8 cellular contexts compared by ENCODE assay signal in the genomic region with DNA sequence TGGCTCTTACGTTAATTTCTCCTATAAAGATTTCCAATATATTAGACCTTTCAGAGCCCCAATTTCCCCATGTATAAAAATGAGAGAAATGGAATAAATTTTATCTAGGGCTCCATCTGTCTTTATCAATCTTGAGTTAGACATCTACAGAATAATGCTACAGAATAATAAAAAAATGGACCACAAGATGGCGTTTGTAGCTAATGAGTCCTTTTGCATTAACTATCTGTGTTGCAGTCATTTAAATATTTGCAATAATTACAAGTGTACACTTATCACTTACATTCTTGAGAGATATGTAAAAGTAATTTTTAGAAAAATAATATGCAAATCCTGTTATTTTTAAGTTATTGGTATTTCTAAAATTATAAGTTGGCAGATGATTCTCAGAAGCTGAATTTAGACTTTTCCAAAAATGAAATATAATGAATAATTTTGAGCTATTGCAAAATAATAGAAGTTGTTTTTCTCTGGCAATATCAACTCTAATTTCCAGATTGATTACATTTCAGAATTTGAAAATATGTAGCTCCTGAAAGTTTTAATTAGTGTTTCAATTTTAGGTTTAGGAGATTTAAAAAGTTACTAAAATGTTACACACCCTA.
DNase-seq lines count a peak whose midpoint lies in the region; ATAC-seq and TF ChIP-seq lines count a peak whose summit lies in the region.

No MANE protein-coding gene starts in this region.

- H3K4me1 ChIP-seq in A673 (ENCODE audit: insufficient read depth, low read length, poor library complexity, severe bottlenecking): no peaks in the 10 kb centered on the region
- no peaks in the 10 kb centered on the region for H3K4me1 ChIP-seq in esophagus squamous epithelium

- intact Hi-C loops in A673 (cut with micrococcal nuclease; ENCODE audit: unreplicated experiment): no loop called here
- intact Hi-C loops in esophagus squamous epithelium (cut with DNase I): no loop called here

- CTCF ChIA-PET in A673 (lab: Charles Lee): no interaction called here

- TF ChIP-seq CTCF in A673 (conservative IDR thresholded peaks at IDR 0.05; ENCODE audit: low read depth, low read length) (peak; percentile 64), GM12864 (IDR thresholded peaks at IDR 0.05; ENCODE audit: low read depth, low read length, missing control alignments) (peak; percentile 16), esophagus squamous epithelium (IDR thresholded peaks at IDR 0.05) (peak in 4 of 6 experiments; percentile 20 to 51 (median 23))

- DNase-seq in A673 (ENCODE audit: low spot score): peak; percentile 39
- DNase-seq in GM12864 (ENCODE audit: low read depth): no peak
- peak; percentile 7 for DNase-seq in NCI-H460 (ENCODE audit: extremely low read depth, low read depth)
- no peak for DNase-seq in esophagus squamous epithelium (lab: John Stamatoyannopoulos, UW)
- no peak for DNase-seq in COR-L47 (lab: John Stamatoyannopoulos, UW)
- DNase-seq in NCI-H226: no peak

- no peak for ATAC-seq in HG03139 (IDR thresholded peaks at IDR 0.05; ENCODE audit: unreplicated experiment)
- no peak for ATAC-seq in HG03175 (IDR thresholded peaks at IDR 0.05; ENCODE audit: unreplicated experiment)

- TF ChIP-seq POLR2A in esophagus squamous epithelium (IDR thresholded peaks at IDR 0.05): no peak

- H3K4me3 ChIP-seq in A673 (ENCODE audit: low read depth, low read length, poor library complexity, severe bottlenecking) (no peak overlapping the region), GM12864 (ENCODE audit: low read depth, low read length) (no peak overlapping the region), esophagus squamous epithelium (no peak overlapping the region)

- H3K27me3 ChIP-seq in A673 (replicated peaks; ENCODE audit: insufficient read depth, low read depth, low read length, poor library complexity): no peaks in the 10 kb centered on the region
- H3K27me3 ChIP-seq in esophagus squamous epithelium: no peaks in the 10 kb centered on the region

- POLR2A ChIA-PET in A673 (lab: Charles Lee; ENCODE audit: low non-redundant PET): no interaction called here

- H3K9me3 ChIP-seq in A673 (ENCODE audit: low read depth, low read length, poor library complexity, severe bottlenecking): no peaks in the 10 kb centered on the region
- no peaks in the 10 kb centered on the region for H3K9me3 ChIP-seq in esophagus squamous epithelium

- no peak overlapping the region for H3K27ac ChIP-seq in A673 (ENCODE audit: low read depth, low read length, poor library complexity, severe bottlenecking)
- H3K27ac ChIP-seq in esophagus squamous epithelium: no peak overlapping the region

- H3K36me3 ChIP-seq in A673 (ENCODE audit: insufficient read depth, low read length, poor library complexity, severe bottlenecking) (no peaks in the 10 kb centered on the region), esophagus squamous epithelium (no peaks in the 10 kb centered on the region)

- no TSS peak for BruUV-seq in A673 (replicated peaks; lab: Mats Ljungman, UMichigan)

- WGBS in esophagus squamous epithelium, 2 donors: 52% methylated on average over 2 of the region's 2 CpGs

Comparison
In these comparisons a context has a peak if more than half of its experiments do, and no peak if none do; other contexts are left out.
1. DNase-seq: peak in A673 (single experiment) and NCI-H460 (single experiment); none in GM12864 (single experiment), esophagus squamous epithelium (single experiment), COR-L47 (single experiment) and NCI-H226 (single experiment).
2. Peak in every context shown above with its lines, with median percentiles within 50 percentile points of each other: CTCF ChIP-seq.